8 cellular contexts compared by ENCODE assay signal in the genomic region with DNA sequence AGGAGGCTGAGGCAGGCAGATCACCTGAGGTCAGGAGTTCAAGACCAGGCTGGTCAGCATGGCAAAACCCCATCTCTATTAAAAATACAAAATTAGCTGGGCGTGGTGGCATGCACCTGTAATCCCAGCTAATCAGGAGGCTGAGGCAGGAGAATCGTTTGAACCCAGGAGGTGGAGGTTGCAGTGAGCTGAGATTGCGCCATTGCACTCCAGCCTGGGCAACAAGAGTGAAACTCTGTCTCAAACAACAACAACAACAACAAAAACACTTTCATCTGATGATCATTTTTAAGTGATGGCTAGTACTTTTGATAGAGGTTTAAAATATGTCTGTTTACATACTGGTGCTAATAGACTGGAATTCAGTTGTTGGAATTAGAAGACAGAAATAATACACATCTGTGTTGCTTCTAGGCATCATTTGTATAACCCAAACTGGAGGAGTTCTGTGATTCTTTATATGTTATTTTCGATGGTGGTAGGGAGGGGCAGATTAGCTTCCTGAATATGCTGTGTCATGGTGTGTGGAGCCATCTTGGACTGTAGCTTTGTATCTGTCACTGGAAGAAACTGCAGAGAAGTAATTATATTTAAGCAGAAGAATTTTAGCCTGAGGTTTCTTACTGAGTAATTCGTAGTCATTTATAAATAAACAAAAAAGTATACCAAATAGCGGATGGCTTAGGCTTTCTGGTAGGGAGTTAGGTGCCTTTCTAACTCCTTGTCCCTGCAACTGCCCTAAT. TPM values are rescaled to one million over a fixed set of nuclear protein-coding genes. Genes with fewer than 3 reads are reported as not detected.
A peak's percentile ranks its signal among the peaks of the same experiment; 100 is the strongest.
DNase-seq lines count a peak whose midpoint lies in the region; ATAC-seq and TF ChIP-seq lines count a peak whose summit lies in the region.
"Not testable (repeated sequence)": the region's sequence is repeated elsewhere in the genome, so short reads cannot be mapped to it uniquely, and the experiment has no call there.

No MANE protein-coding gene starts in this region.

- not testable (repeated sequence) for H3K4me2 ChIP-seq in GM23338

- in situ Hi-C loops in gastrocnemius medialis (cut with MboI; ENCODE audit: low sequenced_read_pairs in 4 of 4) = not testable (repeated sequence)

- H2AFZ ChIP-seq in GM23338 = not testable (repeated sequence)

- H3K4me3 ChIP-seq in A673 (ENCODE audit: low read depth, low read length, poor library complexity, severe bottlenecking); GM23338; fibroblast of mammary gland (ENCODE audit: control insufficient read depth, low read depth, low read length); lower lobe of right lung; gastrocnemius medialis: not testable (repeated sequence)

- peak overlapping the region; percentile 90 for H3K27ac Mint-ChIP-seq in GM23338
- peak overlapping the region; percentile 68 for H3K27ac Mint-ChIP-seq in activated CD4-positive, alpha-beta T cell treated with anti-CD3 and anti-CD28 coated beads for 36 hours
- H3K27ac Mint-ChIP-seq in MCF 10A (ENCODE audit: low read depth, unreplicated experiment) = peak overlapping the region; percentile 81

- POLR2A ChIA-PET in A673 (lab: Charles Lee; ENCODE audit: low non-redundant PET); activated CD4-positive, alpha-beta T cell treated with anti-CD3 and anti-CD28 coated beads for 36 hours (lab: Charles Lee): not testable (repeated sequence)
- POLR2A ChIA-PET in MCF 10A (lab: Yijun Ruan, JAX) = interaction anchor here (0.7 to 1.2 kb wide), 4 partner anchors 11 to 46 kb away, joined by 3 to 4 read pairs (median 4); a partner anchor contains a TSS

- H3K9me3 ChIP-seq in A673 (ENCODE audit: low read depth, low read length, poor library complexity, severe bottlenecking); lower lobe of right lung; gastrocnemius medialis: not testable (repeated sequence)

- H4K20me1 ChIP-seq in GM23338 (replicated peaks; ENCODE audit: insufficient read depth) = not testable (repeated sequence)

- H3K4me1 ChIP-seq in A673 (ENCODE audit: insufficient read depth, low read length, poor library complexity, severe bottlenecking) (peaks cover 19% of the 10 kb centered on the region), lower lobe of right lung (peaks cover 40% of the 10 kb centered on the region), gastrocnemius medialis (peaks cover 38 to 41% of the 10 kb centered on the region in 2 donors)
- not testable (repeated sequence) for H3K4me1 ChIP-seq in GM23338 (ENCODE audit: insufficient read depth)

- H3K36me3 Mint-ChIP-seq in GM23338 (ENCODE audit: low read depth) = peaks cover 11% of the 10 kb centered on the region; the same call in 2 of the 3 replicates
- H3K36me3 Mint-ChIP-seq in activated CD4-positive, alpha-beta T cell treated with anti-CD3 and anti-CD28 coated beads for 36 hours (ENCODE audit: low read depth) = peaks cover 27% of the 10 kb centered on the region
- H3K36me3 Mint-ChIP-seq in MCF 10A (ENCODE audit: insufficient read depth, unreplicated experiment) = peaks cover 29% of the 10 kb centered on the region

- not testable (repeated sequence) for BruUV-seq in A673 (replicated peaks; lab: Mats Ljungman, UMichigan); MCF 10A (replicated peaks; lab: Mats Ljungman, UMichigan)

- CTCF ChIA-PET in A673 (lab: Charles Lee) = not testable (repeated sequence)
- CTCF ChIA-PET in activated CD4-positive, alpha-beta T cell treated with anti-CD3 and anti-CD28 coated beads for 36 hours (lab: Charles Lee) = interaction anchor here (0.7 to 1.3 kb wide), 2 partner anchors 101 to 508 kb away, joined by 3 to 5 read pairs; no protein-coding TSS in a partner anchor
- CTCF ChIA-PET in MCF 10A (lab: Yijun Ruan, JAX) = interaction anchor here (0.6 kb wide), 1 partner anchor 54 kb away, joined by 3 read pairs; no protein-coding TSS in a partner anchor

- DNase-seq in A673 (ENCODE audit: low spot score) = peak; percentile 48
- not testable (repeated sequence) for DNase-seq in GM23338 (ENCODE audit: low spot score); activated CD4-positive, alpha-beta T cell treated with anti-CD3 and anti-CD28 coated beads for 36 hours; lower lobe of right lung; gastrocnemius medialis
- peak; percentile 6 for DNase-seq in NCI-H69 (lab: John Stamatoyannopoulos, UW)
- peak; percentile 20 for DNase-seq in MCF 10A (ENCODE audit: unreplicated experiment)
- peak; percentile 65 for DNase-seq in fibroblast of mammary gland (ENCODE audit: low read depth)

- not testable (repeated sequence) for H3K36me3 ChIP-seq in A673 (ENCODE audit: insufficient read depth, low read length, poor library complexity, severe bottlenecking); GM23338 (ENCODE audit: insufficient read depth); gastrocnemius medialis
- peaks cover 14% of the 10 kb centered on the region for H3K36me3 ChIP-seq in lower lobe of right lung

- TF ChIP-seq CTCF in A673 (conservative IDR thresholded peaks at IDR 0.05; ENCODE audit: low read depth, low read length); GM23338 (conservative IDR thresholded peaks at IDR 0.05; ENCODE audit: low read depth in 2 of 2); MCF 10A (IDR thresholded peaks at IDR 0.05; ENCODE audit: unreplicated experiment); fibroblast of mammary gland (conservative IDR thresholded peaks at IDR 0.05; ENCODE audit: control insufficient read depth, insufficient read depth, low read depth, low read length); lower lobe of right lung (IDR thresholded peaks at IDR 0.05); gastrocnemius medialis (IDR thresholded peaks at IDR 0.05 in 4 of 5, conservative IDR thresholded peaks at IDR 0.05 in 1 of 5): not testable (repeated sequence)

- ATAC-seq in GM23338; activated CD4-positive, alpha-beta T cell treated with anti-CD3 and anti-CD28 coated beads for 36 hours: not testable (repeated sequence)
- ATAC-seq in lower lobe of right lung = peak in 1 of 2 donors; percentile 40
- peak in 1 of 2 donors; percentile 20 for ATAC-seq in gastrocnemius medialis

- H3K79me2 ChIP-seq in GM23338 (replicated peaks; ENCODE audit: insufficient read depth) = peaks cover 100% of the 10 kb centered on the region

- not testable (repeated sequence) for H3K27me3 ChIP-seq in A673 (replicated peaks; ENCODE audit: insufficient read depth, low read depth, low read length, poor library complexity); GM23338 (ENCODE audit: insufficient read depth); lower lobe of right lung (ENCODE audit: low read depth); gastrocnemius medialis

- H3K4me1 Mint-ChIP-seq in GM23338 = not testable (repeated sequence)
- H3K4me1 Mint-ChIP-seq in activated CD4-positive, alpha-beta T cell treated with anti-CD3 and anti-CD28 coated beads for 36 hours = peaks cover 39% of the 10 kb centered on the region
- peaks cover 11% of the 10 kb centered on the region for H3K4me1 Mint-ChIP-seq in MCF 10A (ENCODE audit: insufficient read depth, unreplicated experiment)

- not testable (repeated sequence) for H3K9me3 Mint-ChIP-seq in GM23338; activated CD4-positive, alpha-beta T cell treated with anti-CD3 and anti-CD28 coated beads for 36 hours (ENCODE audit: low read depth); MCF 10A (ENCODE audit: unreplicated experiment)

- peak overlapping the region; percentile 74 for H3K27ac ChIP-seq in A673 (ENCODE audit: low read depth, low read length, poor library complexity, severe bottlenecking)
- peak overlapping the region; percentile 47 for H3K27ac ChIP-seq in GM23338 (ENCODE audit: low read depth)
- H3K27ac ChIP-seq in lower lobe of right lung = peak overlapping the region; percentile 34
- H3K27ac ChIP-seq in gastrocnemius medialis = peak overlapping the region; percentile 59 to 95 (median 90)

- intact Hi-C loops in A673 (cut with micrococcal nuclease; ENCODE audit: unreplicated experiment); activated CD4-positive, alpha-beta T cell treated with anti-CD3 and anti-CD28 coated beads for 36 hours (cut with DNase I, micrococcal nuclease); MCF 10A (cut with micrococcal nuclease); lower lobe of right lung (cut with DNase I); gastrocnemius medialis (cut with DNase I; ENCODE audit: low total_unique reads): not testable (repeated sequence)

- H3K4me3 Mint-ChIP-seq in GM23338; activated CD4-positive, alpha-beta T cell treated with anti-CD3 and anti-CD28 coated beads for 36 hours; MCF 10A (ENCODE audit: unreplicated experiment): not testable (repeated sequence)

- TF ChIP-seq POLR2A in gastrocnemius medialis (IDR thresholded peaks at IDR 0.05) = not testable (repeated sequence)

- not testable (repeated sequence) for H3F3A ChIP-seq in GM23338 (replicated peaks; ENCODE audit: low read depth)

- not testable (repeated sequence) for H3K9me2 ChIP-seq in GM23338 (ENCODE audit: insufficient read depth)

- not testable (repeated sequence) for H3K27me3 Mint-ChIP-seq in GM23338 (ENCODE audit: insufficient read depth, low read depth, poor library complexity); activated CD4-positive, alpha-beta T cell treated with anti-CD3 and anti-CD28 coated beads for 36 hours; MCF 10A (ENCODE audit: insufficient read depth, unreplicated experiment)

RNA-seq across cellular contexts. Expression of a gene that starts 45.5 kb away (rescaled TPM):
- total RNA-seq in A673 (2021) (70.3 and 74.3 TPM in 2 replicates), MCF 10A (2022) (44.2 and 50.6 TPM in 2 replicates), lower lobe of right lung (54.7 TPM), gastrocnemius medialis (10 to 100 TPM; 21.7 to 55.5 (median 38.0) TPM)
- total RNA-seq in GM23338 (2014; rRNA removed; shearing (Covaris generic)) = 28.5 and 43.6 TPM in 2 replicates
- 11.4 and 14.9 TPM in 2 replicates for polyA plus RNA-seq in GM23338 (2016; fragmentation: Nextera tagmentation; extraction: Ambion mirVana)
- 10 to 100 TPM; 43.2 to 52.7 TPM for total RNA-seq in activated CD4-positive, alpha-beta T cell treated with anti-CD3 and anti-CD28 coated beads for 36 hours

Comparison
In these comparisons a context has a peak if more than half of its experiments do, and no peak if none do; other contexts are left out.
1. H3K27ac ChIP-seq: peak in every context shown above with its lines; median percentile 90 in gastrocnemius medialis; 74 in A673; 47 in GM23338; 34 in lower lobe of right lung.